ENCODE assay signal across 9 cellular contexts in the genomic region with DNA sequence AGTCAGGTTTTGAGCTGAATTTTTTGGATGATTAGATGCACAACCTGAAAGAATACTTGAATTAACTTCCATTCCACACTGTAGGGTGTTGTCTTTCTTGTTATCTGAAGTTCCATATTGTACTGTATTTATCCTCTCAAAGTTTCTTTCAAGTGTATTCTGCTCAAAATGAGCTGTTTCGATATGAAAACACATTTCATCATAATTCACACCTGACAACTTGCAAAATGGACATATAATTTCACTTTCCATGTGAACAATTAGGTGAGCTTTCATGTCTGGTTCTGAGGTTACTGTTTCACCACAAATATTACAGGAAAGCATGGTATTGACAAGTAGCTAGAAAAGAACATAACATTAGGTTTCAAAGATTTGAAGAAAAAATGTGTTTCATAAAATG. TPM values are rescaled to one million over a fixed set of nuclear protein-coding genes. Genes with fewer than 3 reads are reported as not detected.
A peak's percentile ranks its signal among the peaks of the same experiment; 100 is the strongest.
DNase-seq lines count a peak whose midpoint lies in the region; ATAC-seq and TF ChIP-seq lines count a peak whose summit lies in the region.
"Had no signal": no experiment of that assay in that cellular context is flagged by ENCODE, and none has a peak within 500 bp of the region (broad histone marks: within the 10 kb centered on the region; RNA-seq: fewer than 3 reads in every experiment).

No MANE protein-coding gene starts in this region.

- 73 to 87% (median 78%) methylated on average over 1 of the region's 1 CpG for WGBS in ovary, 3 donors

- intact Hi-C loops in activated CD4-positive, alpha-beta T cell treated with anti-CD3 and anti-CD28 coated beads, Interleukin-2, amount 10 ng/mL, durations not matched to agents 24 days and 14 days (cut with micrococcal nuclease) = loop anchor here (5.0 to 10.0 kb wide), 3 partner anchors 205 to 935 kb away; partner anchors contain the start of genes CALHM6, GOPC and TSPYL4
- intact Hi-C loops in ovary (cut with DNase I) = no loop called here

- TF ChIP-seq CTCF in WI38 (IDR thresholded peaks at IDR 0.05; ENCODE audit: low read depth, low read length) (no peak), ovary (IDR thresholded peaks at IDR 0.05) (no peak)

- peak overlapping the region; percentile 0 for H3K9ac ChIP-seq in skeletal muscle satellite cell (ENCODE audit: low read depth, low read length)

- H3K4me2 ChIP-seq in skeletal muscle satellite cell (ENCODE audit: low read length) = peak overlapping the region; percentile 85

- peaks cover 35% of the 10 kb centered on the region for H3K36me3 Mint-ChIP-seq in activated CD4-positive, alpha-beta T cell treated with anti-CD3 and anti-CD28 coated beads, Interleukin-2, amount 10 ng/mL, durations not matched to agents 24 days and 14 days (ENCODE audit: low read depth)

- H3K9me3 ChIP-seq in skeletal muscle satellite cell (replicated peaks; ENCODE audit: low read length) (no peaks in the 10 kb centered on the region), ovary (no peaks in the 10 kb centered on the region)

- peak overlapping the region; percentile 94 for H3K4me3 Mint-ChIP-seq in activated CD4-positive, alpha-beta T cell treated with anti-CD3 and anti-CD28 coated beads, Interleukin-2, amount 10 ng/mL, durations not matched to agents 24 days and 14 days

- H3K27ac Mint-ChIP-seq in activated CD4-positive, alpha-beta T cell treated with anti-CD3 and anti-CD28 coated beads, Interleukin-2, amount 10 ng/mL, durations not matched to agents 24 days and 14 days = peak overlapping the region; percentile 52

- no peak for TF ChIP-seq POLR2A in ovary (IDR thresholded peaks at IDR 0.05)

- H3K27me3 Mint-ChIP-seq in activated CD4-positive, alpha-beta T cell treated with anti-CD3 and anti-CD28 coated beads, Interleukin-2, amount 10 ng/mL, durations not matched to agents 24 days and 14 days = peaks cover 13% of the 10 kb centered on the region

- TF ChIP-seq EP300 in ovary (IDR thresholded peaks at IDR 0.05) = no peak

- H3K27me3 ChIP-seq in skeletal muscle satellite cell (ENCODE audit: control insufficient read depth, insufficient read depth, low read length) (no peaks in the 10 kb centered on the region), ovary (no peaks in the 10 kb centered on the region)

- no peak overlapping the region for H3K27ac ChIP-seq in ovary

- peaks cover 38% of the 10 kb centered on the region for H3K4me1 Mint-ChIP-seq in activated CD4-positive, alpha-beta T cell treated with anti-CD3 and anti-CD28 coated beads, Interleukin-2, amount 10 ng/mL, durations not matched to agents 24 days and 14 days

- H3K36me3 ChIP-seq in skeletal muscle satellite cell (ENCODE audit: insufficient read depth, low read length) (no peaks in the 10 kb centered on the region), ovary (no peaks in the 10 kb centered on the region)

- peak; percentile 41 for ATAC-seq in HG02938 (IDR thresholded peaks at IDR 0.05; ENCODE audit: unreplicated experiment)

- peaks cover 21% of the 10 kb centered on the region for H3K4me1 ChIP-seq in skeletal muscle satellite cell (ENCODE audit: control insufficient read depth, insufficient read depth, low read length)
- H3K4me1 ChIP-seq in ovary (ENCODE audit: insufficient read depth) = no peaks in the 10 kb centered on the region

- H3K4me3 ChIP-seq in WI38 (ENCODE audit: low read depth, low read length) = 0 out of 2 replicates have a peak overlapping the region, but pooled peaks have one; percentile 27
- peak overlapping the region; percentile 11 for H3K4me3 ChIP-seq in skeletal muscle satellite cell (ENCODE audit: low read length)
- H3K4me3 ChIP-seq in ovary = no peak overlapping the region

- no peaks in the 10 kb centered on the region for H3K9me3 Mint-ChIP-seq in activated CD4-positive, alpha-beta T cell treated with anti-CD3 and anti-CD28 coated beads, Interleukin-2, amount 10 ng/mL, durations not matched to agents 24 days and 14 days

- DNase-seq in activated CD4-positive, alpha-beta T cell treated with anti-CD3 and anti-CD28 coated beads, Interleukin-2, amount 10 ng/mL, durations not matched to agents 24 days and 14 days = no peak
- DNase-seq in activated CD4-positive, alpha-beta T cell treated with anti-CD3 and anti-CD28 coated beads for 1 hour = no peak
- DNase-seq in ovary (no peak), COR-L47 (lab: John Stamatoyannopoulos, UW) (no peak), DMS79 (lab: John Stamatoyannopoulos, UW) (no peak)
- DNase-seq: NCI-H510A had no signal

RNA-seq across cellular contexts. Expression of gene ZUP1, which starts 1.7 kb away (rescaled TPM):
- total RNA-seq in activated CD4-positive, alpha-beta T cell treated with anti-CD3 and anti-CD28 coated beads, Interleukin-2, amount 10 ng/mL, durations not matched to agents 24 days and 14 days = 18.2 and 19.8 TPM in 2 replicates
- 11.7 and 13.5 TPM in 2 replicates for total RNA-seq in skeletal muscle satellite cell (2012; rRNA removed)
- total RNA-seq in ovary = 1 to 10 TPM; 4.3 to 8.6 (median 5.0) TPM
- 1 to 10 TPM; 3.5 to 4.3 TPM for polyA plus RNA-seq in ovary

RNA-seq across cellular contexts. Expression of gene KPNA5, which starts 14.1 kb away (rescaled TPM):
- total RNA-seq in activated CD4-positive, alpha-beta T cell treated with anti-CD3 and anti-CD28 coated beads, Interleukin-2, amount 10 ng/mL, durations not matched to agents 24 days and 14 days = 7.2 and 7.7 TPM in 2 replicates
- total RNA-seq in skeletal muscle satellite cell (2012; rRNA removed) = 5.7 and 8.1 TPM in 2 replicates
- total RNA-seq in ovary = 10 to 100 TPM; 14.4 to 50.6 (median 36.5) TPM
- polyA plus RNA-seq in ovary = 1 to 10 TPM; 7.1 to 9.3 TPM

RNA-seq across cellular contexts. Expression of gene RSPH4A, which starts 50.6 kb away (rescaled TPM):
- total RNA-seq in activated CD4-positive, alpha-beta T cell treated with anti-CD3 and anti-CD28 coated beads, Interleukin-2, amount 10 ng/mL, durations not matched to agents 24 days and 14 days = 0.14 and 0.21 TPM in 2 replicates
- not detected in 2 replicates for total RNA-seq in skeletal muscle satellite cell (2012; rRNA removed)
- total RNA-seq in ovary = 10 to 100 TPM in 1 of 7 donors, 1 to 10 TPM in 6; 1.0 to 17.9 (median 2.3) TPM
- under 1 TPM; 0.52 to 0.55 TPM for polyA plus RNA-seq in ovary
